Comparison of ENCODE assay signal across 8 cellular contexts in genomic region chr1:198167436-198167934, GRCh38. TPM values are rescaled to one million over a fixed set of nuclear protein-coding genes. Genes with fewer than 3 reads are reported as not detected.
DNase-seq lines count a peak whose midpoint lies in the region; ATAC-seq and TF ChIP-seq lines count a peak whose summit lies in the region.

No MANE protein-coding gene starts in this region.

- peak overlapping the region; percentile 93 for H3K27ac Mint-ChIP-seq in activated CD4-positive, alpha-beta T cell treated with anti-CD3 and anti-CD28 coated beads for 36 hours

- peaks cover 12% of the 10 kb centered on the region for H3K36me3 Mint-ChIP-seq in activated CD4-positive, alpha-beta T cell treated with anti-CD3 and anti-CD28 coated beads for 36 hours (ENCODE audit: low read depth)

- peaks cover 2% of the 10 kb centered on the region for H3K9me3 Mint-ChIP-seq in activated CD4-positive, alpha-beta T cell treated with anti-CD3 and anti-CD28 coated beads for 36 hours (ENCODE audit: low read depth)

- peak; percentile 42 for DNase-seq in activated CD4-positive, alpha-beta T cell treated with anti-CD3 and anti-CD28 coated beads for 36 hours
- no peak for DNase-seq in activated CD4-positive, alpha-beta T cell treated with anti-CD3 and anti-CD28 coated beads for 1 hour
- DNase-seq in RPMI8226 (peak; percentile 26), erythroblast (lab: John Stamatoyannopoulos, UW) (peak; percentile 50 to 54), NCI-H446 treated with DMSO at 0.1 percent for 48 hours (lab: John Stamatoyannopoulos, UW) (no peak), DMS114 treated with DMSO at 0.1 percent for 48 hours (lab: John Stamatoyannopoulos, UW; ENCODE audit: unreplicated experiment) (no peak), NCI-H524 (lab: John Stamatoyannopoulos, UW) (no peak)

- peaks cover 93% of the 10 kb centered on the region for H3K4me1 Mint-ChIP-seq in activated CD4-positive, alpha-beta T cell treated with anti-CD3 and anti-CD28 coated beads for 36 hours

- peak overlapping the region; percentile 54 for H3K4me3 Mint-ChIP-seq in activated CD4-positive, alpha-beta T cell treated with anti-CD3 and anti-CD28 coated beads for 36 hours

- ATAC-seq in activated CD4-positive, alpha-beta T cell treated with anti-CD3 and anti-CD28 coated beads for 36 hours: peak; percentile 18
- ATAC-seq in HG02798 (IDR thresholded peaks at IDR 0.05; ENCODE audit: poor library complexity, unreplicated experiment): peak; percentile 66

- intact Hi-C loops in activated CD4-positive, alpha-beta T cell treated with anti-CD3 and anti-CD28 coated beads for 36 hours (cut with DNase I, micrococcal nuclease): loop anchor here (1.0 to 10.0 kb wide), 7 partner anchors 9 to 1060 kb away; partner anchors contain the start of gene DENND1B (in 1 of the 2)

- CTCF ChIA-PET in activated CD4-positive, alpha-beta T cell treated with anti-CD3 and anti-CD28 coated beads for 36 hours (lab: Charles Lee): interaction anchor here (0.7 to 2.3 kb wide), 2 partner anchors 18 to 213 kb away, joined by 3 to 8 read pairs; no protein-coding TSS in a partner anchor

- POLR2A ChIA-PET in activated CD4-positive, alpha-beta T cell treated with anti-CD3 and anti-CD28 coated beads for 36 hours (lab: Charles Lee): interaction anchor here (0.9 kb wide), 1 partner anchor 489 kb away, joined by 9 read pairs; no protein-coding TSS in a partner anchor

- no peaks in the 10 kb centered on the region for H3K27me3 Mint-ChIP-seq in activated CD4-positive, alpha-beta T cell treated with anti-CD3 and anti-CD28 coated beads for 36 hours

- no peak for TF ChIP-seq POLR2A in erythroblast (IDR thresholded peaks at IDR 0.05; ENCODE audit: low read length)

RNA-seq across cellular contexts. Expression of gene NEK7, which starts 10.7 kb away (rescaled TPM):
- total RNA-seq in activated CD4-positive, alpha-beta T cell treated with anti-CD3 and anti-CD28 coated beads for 36 hours: 10 to 100 TPM; 46.9 to 49.0 TPM

Comparison
In these comparisons a context has a peak if more than half of its experiments do, and no peak if none do; other contexts are left out.
1. DNase-seq: peak in activated CD4-positive, alpha-beta T cell treated with anti-CD3 and anti-CD28 coated beads for 36 hours (single experiment), RPMI8226 (single experiment) and erythroblast (2 of 2); none in activated CD4-positive, alpha-beta T cell treated with anti-CD3 and anti-CD28 coated beads for 1 hour (single experiment), NCI-H446 treated with DMSO at 0.1 percent for 48 hours (single experiment), DMS114 treated with DMSO at 0.1 percent for 48 hours (single experiment) and NCI-H524 (0 of 2).